In the genomic region with DNA sequence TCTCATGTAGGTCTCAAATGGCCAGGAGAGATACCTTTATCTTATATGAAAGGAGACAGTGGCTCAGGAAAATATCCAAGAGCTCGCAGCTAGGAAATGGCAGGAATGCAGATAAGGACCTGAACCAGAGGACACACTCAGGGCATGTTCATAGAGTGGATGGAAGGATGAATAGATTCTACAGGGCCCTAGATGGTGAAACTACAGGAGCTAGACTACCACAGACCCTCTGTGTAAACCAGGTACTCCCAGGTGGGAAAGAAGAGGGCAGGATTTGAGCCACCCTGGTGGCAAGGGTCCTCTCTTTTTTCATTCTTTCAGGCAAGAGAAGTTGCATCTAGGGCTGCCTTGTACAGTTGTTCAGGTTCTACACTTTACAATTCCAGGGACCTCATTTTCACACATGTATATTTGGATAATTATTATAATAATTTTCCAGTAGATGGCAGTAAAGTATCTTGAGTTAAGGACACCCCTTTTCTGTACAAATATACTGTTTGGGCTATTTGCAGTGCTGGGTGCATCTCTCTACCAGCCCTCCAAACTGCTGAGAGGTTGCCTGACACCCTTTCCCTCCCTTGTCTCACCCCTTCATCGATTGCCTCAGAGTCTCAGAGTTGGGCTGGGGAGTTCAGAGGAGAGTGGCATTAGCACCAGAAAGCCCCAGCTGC, we compare ENCODE assay signal across 2 cellular contexts.
TF ChIP-seq lines count a peak whose summit lies in the region.

No MANE protein-coding gene starts in this region.

TF ChIP-seq in HEK293, 187 proteins besides CTCF, POLR2A, EP300 and RAD21:
- TF ChIP-seq ZSCAN16 (tag by site-specific recombination; IDR thresholded peaks at IDR 0.05) (no peak), ZBTB48 (tag by site-specific recombination; IDR thresholded peaks at IDR 0.05) (0 out of 2 replicates have a peak, but pooled peaks have one; percentile 22), YY1 (tag by site-specific recombination; IDR thresholded peaks at IDR 0.05) (no peak), ZNF654 (tag by site-specific recombination; IDR thresholded peaks at IDR 0.05; ENCODE audit: low read depth) (peak; percentile 66)
TF ChIP-seq in HEK293: peak in this region for 2.

TF ChIP-seq in H1, 55 proteins besides CTCF, POLR2A, EP300 and RAD21:
- TF ChIP-seq HDAC2 (IDR thresholded peaks at IDR 0.05; ENCODE audit: borderline replicate concordance in 1 of 2, low read depth in 2 of 2, low read length in 2 of 2) (no peak), MAFK (IDR thresholded peaks at IDR 0.05; ENCODE audit: low read depth, low read length) (no peak), SIN3A (conservative IDR thresholded peaks at IDR 0.05 in 1 of 2, IDR thresholded peaks at IDR 0.05 in 1 of 2; ENCODE audit: low read depth in 1 of 2, low read length in 2 of 2) (no peak)
TF ChIP-seq in H1: peak in this region for 0.
